Comparison of ENCODE assay signal across 19 cellular contexts in genomic region chr2:47005687-47006086, GRCh38.
DNase-seq lines count a peak whose midpoint lies in the region; ATAC-seq and TF ChIP-seq lines count a peak whose summit lies in the region.
"Had no signal": no experiment of that assay in that cellular context is flagged by ENCODE, and none has a peak within 500 bp of the region (broad histone marks: within the 10 kb centered on the region; RNA-seq: fewer than 3 reads in every experiment).

No MANE protein-coding gene starts in this region.

- peaks cover 21% of the 10 kb centered on the region for H3K36me3 Mint-ChIP-seq in activated naive CD4-positive, alpha-beta T cell treated with anti-CD3 and anti-CD28 coated beads, Interleukin-2, amount 10 ng/mL, durations not matched to agents 7 days and 5 days
- H3K36me3 Mint-ChIP-seq in activated naive CD4-positive, alpha-beta T cell treated with anti-CD3 and anti-CD28 coated beads for 36 hours (ENCODE audit: low read depth): peaks cover 12% of the 10 kb centered on the region

- no peaks in the 10 kb centered on the region for H3K79me2 ChIP-seq in osteoblast (ENCODE audit: insufficient read depth, low read length)

- H3K27me3 ChIP-seq in dorsolateral prefrontal cortex: no peaks in the 10 kb centered on the region
- no peaks in the 10 kb centered on the region for H3K27me3 ChIP-seq in osteoblast (ENCODE audit: insufficient read depth, low read length)
- H3K27me3 ChIP-seq in tibial artery: no peaks in the 10 kb centered on the region

- no peak for DNase-seq in activated naive CD4-positive, alpha-beta T cell treated with anti-CD3 and anti-CD28 coated beads, Interleukin-2, amount 10 ng/mL, durations not matched to agents 7 days and 5 days
- no peak for DNase-seq in activated naive CD4-positive, alpha-beta T cell treated with anti-CD3 and anti-CD28 coated beads for 36 hours
- DNase-seq in dorsolateral prefrontal cortex (no peak), osteoblast (ENCODE audit: insufficient read length, low spot score, missing footprints) (peak; percentile 37), tibial artery (no peak), hypothalamus (lab: John Stamatoyannopoulos, UW) (no peak), DMS53 (lab: John Stamatoyannopoulos, UW) (no peak)
- DNase-seq: AML-193; H9; KBM-7; NCI-H1105; NCI-H2081; NCI-H510A; NCI-H748 treated with DMSO at 0.1 percent for 48 hours; NK-92 treated with Interleukin-12 subunit alpha and Interleukin-12 subunit beta, amount 100 ng/mL, for 24 hours; SHP77 had no signal

- H3K27ac Mint-ChIP-seq in activated naive CD4-positive, alpha-beta T cell treated with anti-CD3 and anti-CD28 coated beads, Interleukin-2, amount 10 ng/mL, durations not matched to agents 7 days and 5 days: peak overlapping the region; percentile 58
- no peak overlapping the region for H3K27ac Mint-ChIP-seq in activated naive CD4-positive, alpha-beta T cell treated with anti-CD3 and anti-CD28 coated beads for 36 hours
- H3K27ac Mint-ChIP-seq: H9 had no signal

- H3K9me3 ChIP-seq in osteoblast (ENCODE audit: low read depth, low read length) (no peaks in the 10 kb centered on the region), tibial artery (no peaks in the 10 kb centered on the region)

- intact Hi-C loops in activated naive CD4-positive, alpha-beta T cell treated with anti-CD3 and anti-CD28 coated beads for 36 hours (cut with micrococcal nuclease): no loop called here
- intact Hi-C loops in dorsolateral prefrontal cortex (cut with DNase I): no loop called here
- intact Hi-C loops in tibial artery (cut with DNase I; ENCODE audit: low total_unique reads): loop anchor here (10.0 kb wide), 1 partner anchor 49 kb away; no protein-coding TSS in a partner anchor

- no peaks in the 10 kb centered on the region for H3K9me3 Mint-ChIP-seq in activated naive CD4-positive, alpha-beta T cell treated with anti-CD3 and anti-CD28 coated beads, Interleukin-2, amount 10 ng/mL, durations not matched to agents 7 days and 5 days
- H3K9me3 Mint-ChIP-seq in activated naive CD4-positive, alpha-beta T cell treated with anti-CD3 and anti-CD28 coated beads for 36 hours: no peaks in the 10 kb centered on the region
- H3K9me3 Mint-ChIP-seq: H9 had no signal

- H3K4me1 Mint-ChIP-seq in activated naive CD4-positive, alpha-beta T cell treated with anti-CD3 and anti-CD28 coated beads, Interleukin-2, amount 10 ng/mL, durations not matched to agents 7 days and 5 days: peaks cover 9% of the 10 kb centered on the region
- no peaks in the 10 kb centered on the region for H3K4me1 Mint-ChIP-seq in activated naive CD4-positive, alpha-beta T cell treated with anti-CD3 and anti-CD28 coated beads for 36 hours (ENCODE audit: low read depth)

- H3K27ac ChIP-seq in dorsolateral prefrontal cortex (peak overlapping the region in 58 of 59 donors; percentile 21 to 99 (median 94)), osteoblast (ENCODE audit: low read depth, low read length) (no peak overlapping the region), tibial artery (peak overlapping the region; percentile 78 to 92)
- H3K27ac ChIP-seq: 22Rv1, C4-2B had no signal

- TF ChIP-seq CTCF in dorsolateral prefrontal cortex (IDR thresholded peaks at IDR 0.05 in 54 of 56, conservative IDR thresholded peaks at IDR 0.05 in 2 of 56; ENCODE audit: low read depth in 1 of 56, partially characterized antibody in 56 of 56) (no peak), osteoblast (IDR thresholded peaks at IDR 0.05; ENCODE audit: extremely low read depth, low read depth, low read length) (no peak), tibial artery (IDR thresholded peaks at IDR 0.05) (no peak)

- peaks cover 25% of the 10 kb centered on the region for H3K4me1 ChIP-seq in osteoblast (ENCODE audit: insufficient read depth, low read length)
- H3K4me1 ChIP-seq in tibial artery: peaks cover 0 to 93% (median 70%) of the 10 kb centered on the region in 4 donors

- no peak overlapping the region for H2AFZ ChIP-seq in osteoblast (ENCODE audit: low read length)

- no peaks in the 10 kb centered on the region for H3K27me3 Mint-ChIP-seq in activated naive CD4-positive, alpha-beta T cell treated with anti-CD3 and anti-CD28 coated beads, Interleukin-2, amount 10 ng/mL, durations not matched to agents 7 days and 5 days
- no peaks in the 10 kb centered on the region for H3K27me3 Mint-ChIP-seq in activated naive CD4-positive, alpha-beta T cell treated with anti-CD3 and anti-CD28 coated beads for 36 hours (ENCODE audit: low read depth)

- CTCF ChIA-PET in activated naive CD4-positive, alpha-beta T cell treated with anti-CD3 and anti-CD28 coated beads, Interleukin-2, amount 10 ng/mL, durations not matched to agents 7 days and 5 days (lab: Charles Lee): no interaction called here
- CTCF ChIA-PET in activated naive CD4-positive, alpha-beta T cell treated with anti-CD3 and anti-CD28 coated beads for 36 hours (lab: Charles Lee): interaction anchor here (0.6 kb wide), 1 partner anchor 23 kb away, joined by 5 read pairs; no protein-coding TSS in a partner anchor

- H3K36me3 ChIP-seq in osteoblast (ENCODE audit: insufficient read depth, low read length): peaks cover 67% of the 10 kb centered on the region
- H3K36me3 ChIP-seq in tibial artery: peaks cover 0 to 25% (median 14%) of the 10 kb centered on the region in 3 donors

- H3K4me3 Mint-ChIP-seq in activated naive CD4-positive, alpha-beta T cell treated with anti-CD3 and anti-CD28 coated beads, Interleukin-2, amount 10 ng/mL, durations not matched to agents 7 days and 5 days: no peak overlapping the region
- H3K4me3 Mint-ChIP-seq in activated naive CD4-positive, alpha-beta T cell treated with anti-CD3 and anti-CD28 coated beads for 36 hours: no peak overlapping the region
- H3K4me3 Mint-ChIP-seq: H9 had no signal

- ATAC-seq in HG03045 (IDR thresholded peaks at IDR 0.05; ENCODE audit: unreplicated experiment): no peak

- peaks cover 14% of the 10 kb centered on the region for H4K20me1 ChIP-seq in osteoblast (ENCODE audit: insufficient read depth, low read length)

- H3K4me3 ChIP-seq in dorsolateral prefrontal cortex: no peak overlapping the region
- H3K4me3 ChIP-seq in osteoblast (ENCODE audit: insufficient read depth, low read length): no peak overlapping the region
- no peak overlapping the region for H3K4me3 ChIP-seq in tibial artery

- no peak overlapping the region for H3K4me2 ChIP-seq in osteoblast (ENCODE audit: insufficient read depth, low read length)
